ENCODE assay signal across 8 cellular contexts in genomic region chr5:173010547-173011464, GRCh38. TPM values are rescaled to one million over a fixed set of nuclear protein-coding genes. Genes with fewer than 3 reads are reported as not detected.
A peak's percentile ranks its signal among the peaks of the same experiment; 100 is the strongest.
DNase-seq lines count a peak whose midpoint lies in the region; ATAC-seq and TF ChIP-seq lines count a peak whose summit lies in the region.

No MANE protein-coding gene starts in this region.

- H3K27ac Mint-ChIP-seq in natural killer cell: peak overlapping the region; percentile 13 to 70
- H3K27ac Mint-ChIP-seq in natural killer cell treated with Interleukin-12 subunit alpha and Interleukin-12 subunit beta and Interleukin-15 and Interleukin-18, amount 100 ng/mL, for 72 hours: peak overlapping the region in 1 of 2 donors; percentile 76
- peak overlapping the region; percentile 41 to 65 for H3K27ac Mint-ChIP-seq in effector memory CD8-positive, alpha-beta T cell

- no peaks in the 10 kb centered on the region for H3K27me3 ChIP-seq in lung (ENCODE audit: control insufficient read depth, insufficient read depth)

- peaks cover 3 to 18% of the 10 kb centered on the region in 2 donors for H3K4me1 ChIP-seq in lung (ENCODE audit: control insufficient read depth in 2 of 2, insufficient read depth in 2 of 2, low read length in 2 of 2)

- H3K36me3 ChIP-seq in lung (ENCODE audit: control insufficient read depth in 2 of 2, insufficient read depth in 2 of 2, low read length in 2 of 2): peaks cover 0 to 2% of the 10 kb centered on the region in 2 donors

- no peak overlapping the region for H3K4me3 Mint-ChIP-seq in natural killer cell
- H3K4me3 Mint-ChIP-seq in natural killer cell treated with Interleukin-12 subunit alpha and Interleukin-12 subunit beta and Interleukin-15 and Interleukin-18, amount 100 ng/mL, for 72 hours: no peak overlapping the region
- H3K4me3 Mint-ChIP-seq in effector memory CD8-positive, alpha-beta T cell: no peak overlapping the region

- no peaks in the 10 kb centered on the region for H3K9me3 Mint-ChIP-seq in natural killer cell
- no peaks in the 10 kb centered on the region for H3K9me3 Mint-ChIP-seq in natural killer cell treated with Interleukin-12 subunit alpha and Interleukin-12 subunit beta and Interleukin-15 and Interleukin-18, amount 100 ng/mL, for 72 hours
- no peaks in the 10 kb centered on the region for H3K9me3 Mint-ChIP-seq in effector memory CD8-positive, alpha-beta T cell

- H3K36me3 Mint-ChIP-seq in natural killer cell: no peaks in the 10 kb centered on the region
- no peaks in the 10 kb centered on the region for H3K36me3 Mint-ChIP-seq in natural killer cell treated with Interleukin-12 subunit alpha and Interleukin-12 subunit beta and Interleukin-15 and Interleukin-18, amount 100 ng/mL, for 72 hours
- peaks cover 12% of the 10 kb centered on the region for H3K36me3 Mint-ChIP-seq in effector memory CD8-positive, alpha-beta T cell (ENCODE audit: insufficient read depth)

- peaks cover 43 to 48% of the 10 kb centered on the region in 2 donors for H3K4me1 Mint-ChIP-seq in natural killer cell
- peaks cover 41 to 42% of the 10 kb centered on the region in 2 donors for H3K4me1 Mint-ChIP-seq in natural killer cell treated with Interleukin-12 subunit alpha and Interleukin-12 subunit beta and Interleukin-15 and Interleukin-18, amount 100 ng/mL, for 72 hours (ENCODE audit: low read depth in 2 of 2)
- peaks cover 21 to 55% of the 10 kb centered on the region in 2 donors for H3K4me1 Mint-ChIP-seq in effector memory CD8-positive, alpha-beta T cell (ENCODE audit: low read depth in 2 of 2)

- H3K9me3 ChIP-seq in lung (ENCODE audit: control insufficient read depth in 2 of 2, insufficient read depth in 1 of 2, low read length in 1 of 2): no peaks in the 10 kb centered on the region

- H3K27ac ChIP-seq in lung (ENCODE audit: low read depth in 1 of 2, low read length in 1 of 2): peak overlapping the region in 1 of 2 donors; percentile 69

- H3K4me3 ChIP-seq in lung: no peak overlapping the region

- intact Hi-C loops in natural killer cell (cut with micrococcal nuclease): no loop called here

- no peak for ATAC-seq in natural killer cell
- ATAC-seq in natural killer cell treated with Interleukin-12 subunit alpha and Interleukin-12 subunit beta and Interleukin-15 and Interleukin-18, amount 100 ng/mL, for 72 hours: no peak
- no peak for ATAC-seq in effector memory CD8-positive, alpha-beta T cell (replicated peaks)
- ATAC-seq in lung (ENCODE audit: insufficient read depth, low FRiP score): peak; percentile 39
- ATAC-seq in GM21526 (IDR thresholded peaks at IDR 0.05; ENCODE audit: low FRiP score, unreplicated experiment): no peak
- ATAC-seq in GM18907 (IDR thresholded peaks at IDR 0.05; ENCODE audit: unreplicated experiment): no peak

- no peak for TF ChIP-seq CTCF in natural killer cell (IDR thresholded peaks at IDR 0.05)
- TF ChIP-seq CTCF in lung (IDR thresholded peaks at IDR 0.05; ENCODE audit: control extremely low read depth, extremely low read depth): peak; percentile 35

- DNase-seq in natural killer cell (no peak), lung (ENCODE audit: low spot score) (peak; percentile 69), NCI-H1436 treated with DMSO at 0.1 percent for 48 hours (lab: John Stamatoyannopoulos, UW) (no peak), NCI-H748 treated with DMSO at 0.1 percent for 48 hours (lab: John Stamatoyannopoulos, UW) (no peak)
- no peak for DNase-seq in natural killer cell treated with Interleukin-12 subunit alpha and Interleukin-12 subunit beta and Interleukin-15 and Interleukin-18, amount 100 ng/mL, for 72 hours (ENCODE audit: low spot score)
- no peak for DNase-seq in effector memory CD8-positive, alpha-beta T cell

- WGBS in lung, 2 donors: 65 to 73% methylated on average over 11 of the region's 11 CpGs

- H3K27me3 Mint-ChIP-seq in natural killer cell (ENCODE audit: low read depth in 2 of 2): no peaks in the 10 kb centered on the region
- H3K27me3 Mint-ChIP-seq in natural killer cell treated with Interleukin-12 subunit alpha and Interleukin-12 subunit beta and Interleukin-15 and Interleukin-18, amount 100 ng/mL, for 72 hours: no peaks in the 10 kb centered on the region
- no peaks in the 10 kb centered on the region for H3K27me3 Mint-ChIP-seq in effector memory CD8-positive, alpha-beta T cell

RNA-seq across cellular contexts. Expression of gene ATP6V0E1, which starts 27.2 kb away (rescaled TPM):
- 100 to 1,000 TPM; 101 to 141 (median 103) TPM for total RNA-seq in natural killer cell
- total RNA-seq in natural killer cell treated with Interleukin-12 subunit alpha and Interleukin-12 subunit beta and Interleukin-15 and Interleukin-18, amount 100 ng/mL, for 72 hours: 100 to 1,000 TPM; 150 to 214 TPM
- 100 to 1,000 TPM; 113 to 262 TPM for total RNA-seq in lung
- 100 to 1,000 TPM; 444 to 502 TPM for polyA plus RNA-seq in lung

RNA-seq across cellular contexts. Expression of gene CREBRF, which starts 45.3 kb away (rescaled TPM):
- total RNA-seq in natural killer cell: 100 to 1,000 TPM; 118 to 127 (median 121) TPM
- total RNA-seq in natural killer cell treated with Interleukin-12 subunit alpha and Interleukin-12 subunit beta and Interleukin-15 and Interleukin-18, amount 100 ng/mL, for 72 hours: 10 to 100 TPM in 1 of 2 donors, 1 to 10 TPM in 1; 9.8 to 16.5 TPM
- 10 to 100 TPM; 22.8 to 48.5 TPM for total RNA-seq in lung
- polyA plus RNA-seq in lung: 1 to 10 TPM; 8.1 to 8.7 TPM

RNA-seq across cellular contexts. Expression of gene RPL26L1, which starts 51.6 kb away (rescaled TPM):
- total RNA-seq in natural killer cell: 10 to 100 TPM; 11.2 to 12.4 (median 12.1) TPM
- total RNA-seq in natural killer cell treated with Interleukin-12 subunit alpha and Interleukin-12 subunit beta and Interleukin-15 and Interleukin-18, amount 100 ng/mL, for 72 hours: 10 to 100 TPM; 41.5 to 47.3 TPM
- total RNA-seq in lung: 10 to 100 TPM; 29.2 to 33.8 TPM
- 10 to 100 TPM; 69.3 to 81.1 TPM for polyA plus RNA-seq in lung
